ENCODE assay signal across 1 cellular context in genomic region chr10:7789390-7789789, GRCh38.
A peak's percentile ranks its signal among the peaks of the same experiment; 100 is the strongest.
TF ChIP-seq lines count a peak whose summit lies in the region.

No MANE protein-coding gene starts in this region.

TF ChIP-seq in HEK293, 187 proteins besides CTCF, POLR2A, EP300 and RAD21 (continued from another document and continues in another):
- TF ChIP-seq, protein P1, sequence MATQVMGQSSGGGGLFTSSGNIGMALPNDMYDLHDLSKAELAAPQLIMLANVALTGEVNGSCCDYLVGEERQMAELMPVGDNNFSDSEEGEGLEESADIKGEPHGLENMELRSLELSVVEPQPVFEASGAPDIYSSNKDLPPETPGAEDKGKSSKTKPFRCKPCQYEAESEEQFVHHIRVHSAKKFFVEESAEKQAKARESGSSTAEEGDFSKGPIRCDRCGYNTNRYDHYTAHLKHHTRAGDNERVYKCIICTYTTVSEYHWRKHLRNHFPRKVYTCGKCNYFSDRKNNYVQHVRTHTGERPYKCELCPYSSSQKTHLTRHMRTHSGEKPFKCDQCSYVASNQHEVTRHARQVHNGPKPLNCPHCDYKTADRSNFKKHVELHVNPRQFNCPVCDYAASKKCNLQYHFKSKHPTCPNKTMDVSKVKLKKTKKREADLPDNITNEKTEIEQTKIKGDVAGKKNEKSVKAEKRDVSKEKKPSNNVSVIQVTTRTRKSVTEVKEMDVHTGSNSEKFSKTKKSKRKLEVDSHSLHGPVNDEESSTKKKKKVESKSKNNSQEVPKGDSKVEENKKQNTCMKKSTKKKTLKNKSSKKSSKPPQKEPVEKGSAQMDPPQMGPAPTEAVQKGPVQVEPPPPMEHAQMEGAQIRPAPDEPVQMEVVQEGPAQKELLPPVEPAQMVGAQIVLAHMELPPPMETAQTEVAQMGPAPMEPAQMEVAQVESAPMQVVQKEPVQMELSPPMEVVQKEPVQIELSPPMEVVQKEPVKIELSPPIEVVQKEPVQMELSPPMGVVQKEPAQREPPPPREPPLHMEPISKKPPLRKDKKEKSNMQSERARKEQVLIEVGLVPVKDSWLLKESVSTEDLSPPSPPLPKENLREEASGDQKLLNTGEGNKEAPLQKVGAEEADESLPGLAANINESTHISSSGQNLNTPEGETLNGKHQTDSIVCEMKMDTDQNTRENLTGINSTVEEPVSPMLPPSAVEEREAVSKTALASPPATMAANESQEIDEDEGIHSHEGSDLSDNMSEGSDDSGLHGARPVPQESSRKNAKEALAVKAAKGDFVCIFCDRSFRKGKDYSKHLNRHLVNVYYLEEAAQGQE (tag by site-specific recombination; IDR thresholded peaks at IDR 0.05), result no peak
- TF ChIP-seq ZNF280D (tag by site-specific recombination; IDR thresholded peaks at IDR 0.05), result no peak
- TF ChIP-seq ZNF701 (tag by site-specific recombination; IDR thresholded peaks at IDR 0.05), result no peak
- no peak for TF ChIP-seq SALL2 (tag by site-specific recombination; IDR thresholded peaks at IDR 0.05; ENCODE audit: borderline replicate concordance)
- no peak for TF ChIP-seq REPIN1 (tag by site-specific recombination; IDR thresholded peaks at IDR 0.05; ENCODE audit: low read depth)
- TF ChIP-seq, protein P2, sequence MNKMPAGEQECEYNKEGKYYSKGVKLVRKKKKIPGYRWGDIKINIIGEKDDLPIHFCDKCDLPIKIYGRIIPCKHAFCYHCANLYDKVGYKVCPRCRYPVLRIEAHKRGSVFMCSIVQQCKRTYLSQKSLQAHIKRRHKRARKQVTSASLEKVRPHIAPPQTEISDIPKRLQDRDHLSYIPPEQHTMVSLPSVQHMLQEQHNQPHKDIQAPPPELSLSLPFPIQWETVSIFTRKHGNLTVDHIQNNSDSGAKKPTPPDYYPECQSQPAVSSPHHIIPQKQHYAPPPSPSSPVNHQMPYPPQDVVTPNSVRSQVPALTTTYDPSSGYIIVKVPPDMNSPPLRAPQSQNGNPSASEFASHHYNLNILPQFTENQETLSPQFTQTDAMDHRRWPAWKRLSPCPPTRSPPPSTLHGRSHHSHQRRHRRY (tag by site-specific recombination; IDR thresholded peaks at IDR 0.05), result no peak
- TF ChIP-seq, protein P3, sequence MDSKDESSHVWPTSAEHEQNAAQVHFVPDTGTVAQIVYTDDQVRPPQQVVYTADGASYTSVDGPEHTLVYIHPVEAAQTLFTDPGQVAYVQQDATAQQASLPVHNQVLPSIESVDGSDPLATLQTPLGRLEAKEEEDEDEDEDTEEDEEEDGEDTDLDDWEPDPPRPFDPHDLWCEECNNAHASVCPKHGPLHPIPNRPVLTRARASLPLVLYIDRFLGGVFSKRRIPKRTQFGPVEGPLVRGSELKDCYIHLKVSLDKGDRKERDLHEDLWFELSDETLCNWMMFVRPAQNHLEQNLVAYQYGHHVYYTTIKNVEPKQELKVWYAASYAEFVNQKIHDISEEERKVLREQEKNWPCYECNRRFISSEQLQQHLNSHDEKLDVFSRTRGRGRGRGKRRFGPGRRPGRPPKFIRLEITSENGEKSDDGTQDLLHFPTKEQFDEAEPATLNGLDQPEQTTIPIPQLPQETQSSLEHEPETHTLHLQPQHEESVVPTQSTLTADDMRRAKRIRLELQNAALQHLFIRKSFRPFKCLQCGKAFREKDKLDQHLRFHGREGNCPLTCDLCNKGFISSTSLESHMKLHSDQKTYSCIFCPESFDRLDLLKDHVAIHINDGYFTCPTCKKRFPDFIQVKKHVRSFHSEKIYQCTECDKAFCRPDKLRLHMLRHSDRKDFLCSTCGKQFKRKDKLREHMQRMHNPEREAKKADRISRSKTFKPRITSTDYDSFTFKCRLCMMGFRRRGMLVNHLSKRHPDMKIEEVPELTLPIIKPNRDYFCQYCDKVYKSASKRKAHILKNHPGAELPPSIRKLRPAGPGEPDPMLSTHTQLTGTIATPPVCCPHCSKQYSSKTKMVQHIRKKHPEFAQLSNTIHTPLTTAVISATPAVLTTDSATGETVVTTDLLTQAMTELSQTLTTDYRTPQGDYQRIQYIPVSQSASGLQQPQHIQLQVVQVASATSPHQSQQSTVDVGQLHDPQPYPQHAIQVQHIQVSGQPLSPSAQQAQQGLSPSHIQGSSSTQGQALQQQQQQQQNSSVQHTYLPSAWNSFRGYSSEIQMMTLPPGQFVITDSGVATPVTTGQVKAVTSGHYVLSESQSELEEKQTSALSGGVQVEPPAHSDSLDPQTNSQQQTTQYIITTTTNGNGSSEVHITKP (tag by site-specific recombination; IDR thresholded peaks at IDR 0.05), result peak; percentile 68
- TF ChIP-seq SETDB1 (IDR thresholded peaks at IDR 0.05; ENCODE audit: insufficient read length, low read length), result no peak
- no peak for TF ChIP-seq ZFP69B (tag by site-specific recombination; IDR thresholded peaks at IDR 0.05)
- peak; percentile 40; the same call in 1 of the 2 replicates for TF ChIP-seq ZBTB17 (tag by site-specific recombination; IDR thresholded peaks at IDR 0.05)
- TF ChIP-seq ZNF785 (tag by site-specific recombination; IDR thresholded peaks at IDR 0.05), result no peak
- TF ChIP-seq ZNF530 (tag by site-specific recombination; IDR thresholded peaks at IDR 0.05; ENCODE audit: low read depth), result no peak
- TF ChIP-seq ZBTB8A (tag by site-specific recombination; IDR thresholded peaks at IDR 0.05), result no peak
- no peak for TF ChIP-seq ZNF302 (tag by site-specific recombination; IDR thresholded peaks at IDR 0.05; ENCODE audit: low read depth)
- TF ChIP-seq ZBTB20 (tag by site-specific recombination; IDR thresholded peaks at IDR 0.05), result no peak
- 0 out of 2 replicates have a peak, but pooled peaks have one; percentile 36 for TF ChIP-seq ZNF660 (tag by site-specific recombination; IDR thresholded peaks at IDR 0.05)
- no peak for TF ChIP-seq ZBTB21 (tag by site-specific recombination; IDR thresholded peaks at IDR 0.05)
- TF ChIP-seq SCRT2 (tag by site-specific recombination; IDR thresholded peaks at IDR 0.05), result peak; percentile 62
- no peak for TF ChIP-seq SCRT1 (tag by site-specific recombination; IDR thresholded peaks at IDR 0.05; ENCODE audit: borderline replicate concordance)
- no peak for TF ChIP-seq ZNF629 (tag by site-specific recombination; IDR thresholded peaks at IDR 0.05)
- no peak for TF ChIP-seq KLF17 (tag by site-specific recombination; IDR thresholded peaks at IDR 0.05)
- TF ChIP-seq, protein P4, sequence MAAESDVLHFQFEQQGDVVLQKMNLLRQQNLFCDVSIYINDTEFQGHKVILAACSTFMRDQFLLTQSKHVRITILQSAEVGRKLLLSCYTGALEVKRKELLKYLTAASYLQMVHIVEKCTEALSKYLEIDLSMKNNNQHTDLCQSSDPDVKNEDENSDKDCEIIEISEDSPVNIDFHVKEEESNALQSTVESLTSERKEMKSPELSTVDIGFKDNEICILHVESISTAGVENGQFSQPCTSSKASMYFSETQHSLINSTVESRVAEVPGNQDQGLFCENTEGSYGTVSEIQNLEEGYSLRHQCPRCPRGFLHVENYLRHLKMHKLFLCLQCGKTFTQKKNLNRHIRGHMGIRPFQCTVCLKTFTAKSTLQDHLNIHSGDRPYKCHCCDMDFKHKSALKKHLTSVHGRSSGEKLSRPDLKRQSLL (tag by site-specific recombination; IDR thresholded peaks at IDR 0.05), result no peak
- no peak for TF ChIP-seq ZFP37 (tag by site-specific recombination; IDR thresholded peaks at IDR 0.05)
- no peak for TF ChIP-seq KLF9 (tag by site-specific recombination; IDR thresholded peaks at IDR 0.05; ENCODE audit: low read depth)
- TF ChIP-seq ZNF221 (tag by site-specific recombination; IDR thresholded peaks at IDR 0.05; ENCODE audit: borderline replicate concordance), result no peak
- no peak for TF ChIP-seq ZNF138 (tag by site-specific recombination; IDR thresholded peaks at IDR 0.05; ENCODE audit: borderline replicate concordance)
- TF ChIP-seq, protein P5, sequence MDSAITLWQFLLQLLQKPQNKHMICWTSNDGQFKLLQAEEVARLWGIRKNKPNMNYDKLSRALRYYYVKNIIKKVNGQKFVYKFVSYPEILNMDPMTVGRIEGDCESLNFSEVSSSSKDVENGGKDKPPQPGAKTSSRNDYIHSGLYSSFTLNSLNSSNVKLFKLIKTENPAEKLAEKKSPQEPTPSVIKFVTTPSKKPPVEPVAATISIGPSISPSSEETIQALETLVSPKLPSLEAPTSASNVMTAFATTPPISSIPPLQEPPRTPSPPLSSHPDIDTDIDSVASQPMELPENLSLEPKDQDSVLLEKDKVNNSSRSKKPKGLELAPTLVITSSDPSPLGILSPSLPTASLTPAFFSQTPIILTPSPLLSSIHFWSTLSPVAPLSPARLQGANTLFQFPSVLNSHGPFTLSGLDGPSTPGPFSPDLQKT (IDR thresholded peaks at IDR 0.05; ENCODE audit: borderline replicate concordance, low read depth, low read length), result no peak
- TF ChIP-seq ZNF404 (tag by site-specific recombination; IDR thresholded peaks at IDR 0.05), result no peak
- no peak for TF ChIP-seq ZNF211 (tag by site-specific recombination; IDR thresholded peaks at IDR 0.05; ENCODE audit: low read depth)
- no peak for TF ChIP-seq ZNF423 (tag by site-specific recombination; IDR thresholded peaks at IDR 0.05)
- no peak for TF ChIP-seq RBAK (tag by site-specific recombination; IDR thresholded peaks at IDR 0.05)
- no peak for TF ChIP-seq ZNF473 (tag by site-specific recombination; IDR thresholded peaks at IDR 0.05)
- peak; percentile 29; the same call in 1 of the 2 replicates for TF ChIP-seq FEZF1 (tag by site-specific recombination; IDR thresholded peaks at IDR 0.05)
- no peak for TF ChIP-seq ZNF513 (tag by site-specific recombination; IDR thresholded peaks at IDR 0.05)
- TF ChIP-seq BCL11A (tag by site-specific recombination; IDR thresholded peaks at IDR 0.05; ENCODE audit: low read depth), result no peak
- no peak for TF ChIP-seq ZNF169 (tag by site-specific recombination; IDR thresholded peaks at IDR 0.05)
- TF ChIP-seq IKZF3 (tag by site-specific recombination; IDR thresholded peaks at IDR 0.05), result peak; percentile 25; the same call in 1 of the 2 replicates
- TF ChIP-seq, protein P6, sequence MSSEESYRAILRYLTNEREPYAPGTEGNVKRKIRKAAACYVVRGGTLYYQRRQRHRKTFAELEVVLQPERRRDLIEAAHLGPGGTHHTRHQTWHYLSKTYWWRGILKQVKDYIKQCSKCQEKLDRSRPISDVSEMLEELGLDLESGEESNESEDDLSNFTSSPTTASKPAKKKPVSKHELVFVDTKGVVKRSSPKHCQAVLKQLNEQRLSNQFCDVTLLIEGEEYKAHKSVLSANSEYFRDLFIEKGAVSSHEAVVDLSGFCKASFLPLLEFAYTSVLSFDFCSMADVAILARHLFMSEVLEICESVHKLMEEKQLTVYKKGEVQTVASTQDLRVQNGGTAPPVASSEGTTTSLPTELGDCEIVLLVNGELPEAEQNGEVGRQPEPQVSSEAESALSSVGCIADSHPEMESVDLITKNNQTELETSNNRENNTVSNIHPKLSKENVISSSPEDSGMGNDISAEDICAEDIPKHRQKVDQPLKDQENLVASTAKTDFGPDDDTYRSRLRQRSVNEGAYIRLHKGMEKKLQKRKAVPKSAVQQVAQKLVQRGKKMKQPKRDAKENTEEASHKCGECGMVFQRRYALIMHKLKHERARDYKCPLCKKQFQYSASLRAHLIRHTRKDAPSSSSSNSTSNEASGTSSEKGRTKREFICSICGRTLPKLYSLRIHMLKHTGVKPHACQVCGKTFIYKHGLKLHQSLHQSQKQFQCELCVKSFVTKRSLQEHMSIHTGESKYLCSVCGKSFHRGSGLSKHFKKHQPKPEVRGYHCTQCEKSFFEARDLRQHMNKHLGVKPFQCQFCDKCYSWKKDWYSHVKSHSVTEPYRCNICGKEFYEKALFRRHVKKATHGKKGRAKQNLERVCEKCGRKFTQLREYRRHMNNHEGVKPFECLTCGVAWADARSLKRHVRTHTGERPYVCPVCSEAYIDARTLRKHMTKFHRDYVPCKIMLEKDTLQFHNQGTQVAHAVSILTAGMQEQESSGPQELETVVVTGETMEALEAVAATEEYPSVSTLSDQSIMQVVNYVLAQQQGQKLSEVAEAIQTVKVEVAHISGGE (tag by site-specific recombination; conservative IDR thresholded peaks at IDR 0.05; ENCODE audit: low read depth), result 0 out of 2 replicates have a peak, but pooled peaks have one; percentile 14
